ENCODE assay signal across 10 cellular contexts in genomic region chr3:32422943-32423342, GRCh38. TPM values are rescaled to one million over a fixed set of nuclear protein-coding genes. Genes with fewer than 3 reads are reported as not detected.
A peak's percentile ranks its signal among the peaks of the same experiment; 100 is the strongest.
DNase-seq lines count a peak whose midpoint lies in the region; ATAC-seq and TF ChIP-seq lines count a peak whose summit lies in the region.
"Had no signal": no experiment of that assay in that cellular context is flagged by ENCODE, and none has a peak within 500 bp of the region (broad histone marks: within the 10 kb centered on the region; RNA-seq: fewer than 3 reads in every experiment).

No MANE protein-coding gene starts in this region.

- peak overlapping the region; percentile 98 for H3K27ac Mint-ChIP-seq in CD8-positive, alpha-beta T cell
- peak overlapping the region; percentile 89 to 91 for H3K27ac Mint-ChIP-seq in activated naive CD4-positive, alpha-beta T cell treated with anti-CD3 and anti-CD28 coated beads, Interleukin-2, amount 50 U/mL, for 72 hours
- no peak overlapping the region for H3K27ac Mint-ChIP-seq in osteocyte (ENCODE audit: unreplicated experiment)

- peaks cover 4% of the 10 kb centered on the region for H3K36me3 Mint-ChIP-seq in CD8-positive, alpha-beta T cell
- H3K36me3 Mint-ChIP-seq in activated naive CD4-positive, alpha-beta T cell treated with anti-CD3 and anti-CD28 coated beads, Interleukin-2, amount 50 U/mL, for 72 hours = peaks cover 9 to 21% of the 10 kb centered on the region in 2 donors
- peaks cover 2% of the 10 kb centered on the region for H3K36me3 Mint-ChIP-seq in osteocyte (ENCODE audit: unreplicated experiment)

- no peaks in the 10 kb centered on the region for H3K9me2 ChIP-seq in Loucy (replicated peaks; ENCODE audit: low read depth, low read length)

- H3K9ac ChIP-seq in Loucy (ENCODE audit: low read depth, low read length, poor library complexity, severe bottlenecking) = peak overlapping the region; percentile 24

- no peaks in the 10 kb centered on the region for H3K36me3 ChIP-seq in CD8-positive, alpha-beta T cell (ENCODE audit: insufficient read depth, low read length)
- H3K36me3 ChIP-seq in Loucy (ENCODE audit: insufficient read depth, low read length) (no peaks in the 10 kb centered on the region), osteoblast (ENCODE audit: insufficient read depth, low read length) (no peaks in the 10 kb centered on the region), uterus (no peaks in the 10 kb centered on the region)

- peaks cover 94% of the 10 kb centered on the region for H3K4me1 Mint-ChIP-seq in CD8-positive, alpha-beta T cell (ENCODE audit: low read depth)
- peaks cover 66% of the 10 kb centered on the region for H3K4me1 Mint-ChIP-seq in osteocyte (ENCODE audit: unreplicated experiment)

- H3K4me1 ChIP-seq in CD8-positive, alpha-beta T cell (ENCODE audit: insufficient read depth, low read length) = peaks cover 93% of the 10 kb centered on the region
- H3K4me1 ChIP-seq in Loucy (ENCODE audit: insufficient read depth, low read length, poor library complexity, severe bottlenecking) = peaks cover 59% of the 10 kb centered on the region
- H3K4me1 ChIP-seq in osteoblast (ENCODE audit: insufficient read depth, low read length) = peaks cover 31% of the 10 kb centered on the region
- no peaks in the 10 kb centered on the region for H3K4me1 ChIP-seq in uterus

- H3K9me3 Mint-ChIP-seq in CD8-positive, alpha-beta T cell = no peaks in the 10 kb centered on the region
- no peaks in the 10 kb centered on the region for H3K9me3 Mint-ChIP-seq in activated naive CD4-positive, alpha-beta T cell treated with anti-CD3 and anti-CD28 coated beads, Interleukin-2, amount 50 U/mL, for 72 hours
- H3K9me3 Mint-ChIP-seq in osteocyte (ENCODE audit: unreplicated experiment) = no peaks in the 10 kb centered on the region

- no peak overlapping the region for H3K27ac ChIP-seq in CD8-positive, alpha-beta T cell (ENCODE audit: low read depth, low read length)
- no peak overlapping the region for H3K27ac ChIP-seq in osteoblast (ENCODE audit: low read depth, low read length)
- no peak overlapping the region for H3K27ac ChIP-seq in uterus

- H4K20me1 ChIP-seq in Loucy (ENCODE audit: insufficient read depth, low read length, poor library complexity, severe bottlenecking) (no peaks in the 10 kb centered on the region), osteoblast (ENCODE audit: insufficient read depth, low read length) (no peaks in the 10 kb centered on the region)

- no peak for TF ChIP-seq CTCF in CD8-positive, alpha-beta T cell (IDR thresholded peaks at IDR 0.05)
- TF ChIP-seq CTCF in Loucy (conservative IDR thresholded peaks at IDR 0.05; ENCODE audit: low read length) (no peak), osteocyte (IDR thresholded peaks at IDR 0.05) (no peak), osteoblast (IDR thresholded peaks at IDR 0.05; ENCODE audit: extremely low read depth, low read depth, low read length) (no peak), uterus (IDR thresholded peaks at IDR 0.05) (no peak)

- H3K4me3 ChIP-seq in CD8-positive, alpha-beta T cell (ENCODE audit: low read depth, low read length) = no peak overlapping the region
- H3K4me3 ChIP-seq in Loucy (ENCODE audit: low read length, poor library complexity, severe bottlenecking) (no peak overlapping the region), osteoblast (ENCODE audit: insufficient read depth, low read length) (no peak overlapping the region), uterus (no peak overlapping the region)

- POLR2A ChIA-PET in CD8-positive, alpha-beta T cell (lab: Charles Lee) = interaction anchor here (1.1 to 3.6 kb wide), 6 partner anchors 8 to 51 kb away, joined by 3 to 20 read pairs (median 4); no protein-coding TSS in a partner anchor

- H3K4me3 Mint-ChIP-seq in CD8-positive, alpha-beta T cell = no peak overlapping the region
- H3K4me3 Mint-ChIP-seq in osteocyte (ENCODE audit: unreplicated experiment) = no peak overlapping the region

- H2AFZ ChIP-seq in Loucy (ENCODE audit: low read length) (no peak overlapping the region), osteoblast (ENCODE audit: low read length) (no peak overlapping the region)

- no peaks in the 10 kb centered on the region for H3K9me3 ChIP-seq in CD8-positive, alpha-beta T cell (ENCODE audit: low read length)
- no peaks in the 10 kb centered on the region for H3K9me3 ChIP-seq in Loucy (ENCODE audit: insufficient read depth, low read depth, low read length)
- no peaks in the 10 kb centered on the region for H3K9me3 ChIP-seq in osteoblast (ENCODE audit: low read depth, low read length)
- H3K9me3 ChIP-seq in uterus = no peaks in the 10 kb centered on the region

- no peak for TF ChIP-seq POLR2A in uterus (IDR thresholded peaks at IDR 0.05)

- H3K4me2 ChIP-seq in Loucy (ENCODE audit: low read depth, low read length, poor library complexity, severe bottlenecking) (peak overlapping the region; percentile 46), osteoblast (ENCODE audit: insufficient read depth, low read length) (no peak overlapping the region)

- DNase-seq in CD8-positive, alpha-beta T cell = no peak
- DNase-seq in activated naive CD4-positive, alpha-beta T cell treated with anti-CD3 and anti-CD28 coated beads, Interleukin-2, amount 50 U/mL, for 72 hours (ENCODE audit: low spot score in 2 of 2) = no peak
- peak; percentile 38 for DNase-seq in osteocyte (ENCODE audit: extremely low spot score, unreplicated experiment)
- DNase-seq in AML-193 (lab: John Stamatoyannopoulos, UW) = no peak
- no peak for DNase-seq in osteoblast (ENCODE audit: insufficient read length, low spot score, missing footprints)
- no peak for DNase-seq in uterus
- DNase-seq: activated CD8-positive, alpha-beta memory T cell treated with anti-CD3 and anti-CD28 coated beads, Interleukin-2, amount 50 U/mL, for 4 hours; foreskin fibroblast had no signal

- H3K27me3 ChIP-seq in CD8-positive, alpha-beta T cell (ENCODE audit: insufficient read depth, low read length) = no peaks in the 10 kb centered on the region
- no peaks in the 10 kb centered on the region for H3K27me3 ChIP-seq in Loucy (ENCODE audit: insufficient read depth, low read length, poor library complexity, severe bottlenecking)
- no peaks in the 10 kb centered on the region for H3K27me3 ChIP-seq in osteoblast (ENCODE audit: insufficient read depth, low read length)
- H3K27me3 ChIP-seq in uterus = no peaks in the 10 kb centered on the region

- intact Hi-C loops in CD8-positive, alpha-beta T cell (cut with DNase I, micrococcal nuclease) = loop anchor here in 1 of 2 experiments (5.0 kb wide), 1 partner anchor 34 kb away; no protein-coding TSS in a partner anchor
- intact Hi-C loops in uterus (cut with DNase I; ENCODE audit: low total_unique reads) = no loop called here

- H3K27me3 Mint-ChIP-seq in CD8-positive, alpha-beta T cell (ENCODE audit: low read depth) = no peaks in the 10 kb centered on the region
- no peaks in the 10 kb centered on the region for H3K27me3 Mint-ChIP-seq in osteocyte (ENCODE audit: unreplicated experiment)

- H3F3A ChIP-seq in Loucy (ENCODE audit: low read depth) = no peaks in the 10 kb centered on the region; the same call in 1 of the 2 replicates

- CTCF ChIA-PET in CD8-positive, alpha-beta T cell (lab: Charles Lee) = interaction anchor here (0.6 to 7.9 kb wide), 14 partner anchors 8 to 1831 kb away, joined by 3 to 70 read pairs (median 4); no protein-coding TSS in a partner anchor

- H3K79me2 ChIP-seq in Loucy (ENCODE audit: insufficient read depth, low read length) (peaks cover 23% of the 10 kb centered on the region; the same call in 1 of the 2 replicates), osteoblast (ENCODE audit: insufficient read depth, low read length) (peaks cover 46% of the 10 kb centered on the region)

- no peak for ATAC-seq in CD8-positive, alpha-beta T cell
- no peak for ATAC-seq in activated naive CD4-positive, alpha-beta T cell treated with anti-CD3 and anti-CD28 coated beads, Interleukin-2, amount 50 U/mL, for 72 hours
- ATAC-seq in GM21723 (IDR thresholded peaks at IDR 0.05; ENCODE audit: unreplicated experiment) = no peak

RNA-seq across cellular contexts. Expression of gene CMTM7, which starts 31.3 kb away (rescaled TPM):
- 10 to 100 TPM; 18.8 to 19.5 TPM for total RNA-seq in CD8-positive, alpha-beta T cell
- 10 to 100 TPM; 34.2 to 59.9 TPM for total RNA-seq in activated naive CD4-positive, alpha-beta T cell treated with anti-CD3 and anti-CD28 coated beads, Interleukin-2, amount 50 U/mL, for 72 hours
- 14.7 and 17.8 TPM in 2 replicates for total RNA-seq in osteocyte
- total RNA-seq in osteoblast = 7.2 and 10.0 TPM in 2 replicates
- 10 to 100 TPM in 3 of 4 donors, under 1 TPM in 1; 0.26 to 25.2 (median 13.3) TPM for total RNA-seq in uterus
